ENCODE assay signal across 19 cellular contexts in the genomic region with DNA sequence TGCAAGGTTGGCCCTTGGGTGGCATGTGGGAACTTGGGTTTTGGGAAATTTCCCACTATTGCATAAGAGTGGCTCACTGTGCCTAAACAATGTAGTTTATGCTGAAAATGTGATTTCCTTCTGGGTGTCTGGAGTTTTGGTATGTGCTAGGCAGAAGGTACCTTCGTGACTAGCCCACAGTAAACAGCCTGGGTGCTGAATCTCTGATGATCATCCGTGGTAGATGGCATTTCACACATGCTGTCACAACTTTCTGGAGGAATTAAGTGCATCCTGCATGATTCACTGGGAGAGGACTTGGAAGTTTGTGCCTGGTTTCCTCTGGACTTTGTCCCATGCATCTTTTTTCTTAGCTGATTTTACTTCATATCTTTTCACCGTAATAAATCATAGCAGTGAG.
DNase-seq lines count a peak whose midpoint lies in the region; ATAC-seq, FAIRE-seq and TF ChIP-seq lines count a peak whose summit lies in the region.
"Had no signal": no experiment of that assay in that cellular context is flagged by ENCODE, and none has a peak within 500 bp of the region (broad histone marks: within the 10 kb centered on the region; RNA-seq: fewer than 3 reads in every experiment).

No MANE protein-coding gene starts in this region.

- DNase-seq in AG10803 (ENCODE audit: low read depth) (peak; percentile 30), amniotic epithelial cell (ENCODE audit: low read depth) (peak; percentile 43), left colon (no peak), small intestine (peak; percentile 76), NCI-H187 (lab: John Stamatoyannopoulos, UW) (no peak)
- no peak for DNase-seq in activated CD4-positive, CD25-positive, alpha-beta regulatory T cell treated with anti-CD3 and anti-CD28 coated beads, Interleukin-2, amount 50 U/mL, for 72 hours
- DNase-seq: 8988T; CD4-positive, alpha-beta T cell; GDM1; Kasumi-1; MG63; NCI-H1417; NCI-H1694 treated with DMSO at 0.1 percent for 48 hours; NCI-H446; OCI-M1; SJCRH30 had no signal

- WGBS in small intestine, 3 donors: 44 to 76% (median 59%) methylated on average over 3 of the region's 3 CpGs

- FAIRE-seq in small intestine (lab: Jason Lieb, UNC): no peak
- FAIRE-seq: RCC 7860 had no signal

- H3K4me3 ChIP-seq in AG10803 (ENCODE audit: low read length): no peak overlapping the region
- H3K4me3 ChIP-seq in small intestine (ENCODE audit: low read depth in 1 of 2, low read length in 2 of 2): no peak overlapping the region
- H3K4me3 ChIP-seq: BLaER1, MG63, SJCRH30 had no signal

- no peaks in the 10 kb centered on the region for H3K9me3 ChIP-seq in small intestine (ENCODE audit: control insufficient read depth, low read depth)
- H3K9me3 ChIP-seq: BLaER1, MG63, SJCRH30 had no signal

- ATAC-seq in left colon (peak; percentile 40), HG03571 (IDR thresholded peaks at IDR 0.05; ENCODE audit: unreplicated experiment) (no peak)

- H3K27me3 ChIP-seq in small intestine (ENCODE audit: control insufficient read depth in 2 of 2, insufficient read depth in 2 of 2, low read length in 2 of 2): no peaks in the 10 kb centered on the region
- H3K27me3 ChIP-seq: BLaER1, MG63, SJCRH30 had no signal

- peak overlapping the region; percentile 40 to 48 for H3K27ac ChIP-seq in small intestine (ENCODE audit: low read depth in 1 of 2, low read length in 1 of 2)
- H3K27ac ChIP-seq: BLaER1, SJCRH30 had no signal

- H3K36me3 ChIP-seq in small intestine (ENCODE audit: control insufficient read depth in 2 of 2, insufficient read depth in 2 of 2, low read length in 2 of 2): peaks cover 0 to 8% of the 10 kb centered on the region in 2 donors

- intact Hi-C loops in left colon (cut with DNase I, micrococcal nuclease): loop anchor here in 1 of 2 donors (10.0 kb wide), 2 partner anchors 136 to 164 kb away; no protein-coding TSS in a partner anchor

- TF ChIP-seq CTCF in AG10803 (conservative IDR thresholded peaks at IDR 0.05; ENCODE audit: low read length): no peak

- H3K4me1 ChIP-seq in small intestine (ENCODE audit: control insufficient read depth in 2 of 2, insufficient read depth in 1 of 2, low read depth in 1 of 2, low read length in 1 of 2): peaks cover 0 to 3% of the 10 kb centered on the region in 2 donors
- H3K4me1 ChIP-seq: BLaER1 had no signal

Comparison
In these comparisons a context has a peak if more than half of its experiments do, and no peak if none do; other contexts are left out.
1. DNase-seq: peak in AG10803 (single experiment), amniotic epithelial cell (single experiment) and small intestine (single experiment); none in left colon (0 of 2), activated CD4-positive, CD25-positive, alpha-beta regulatory T cell treated with anti-CD3 and anti-CD28 coated beads, Interleukin-2, amount 50 U/mL, for 72 hours (single experiment) and NCI-H187 (0 of 2).